8 cellular contexts compared by ENCODE assay signal in genomic region chr10:104350146-104350635, GRCh38. TPM values are rescaled to one million over a fixed set of nuclear protein-coding genes. Genes with fewer than 3 reads are reported as not detected.
DNase-seq lines count a peak whose midpoint lies in the region; TF ChIP-seq lines count a peak whose summit lies in the region.

No MANE protein-coding gene starts in this region.

- H3K27ac Mint-ChIP-seq in osteocyte (ENCODE audit: unreplicated experiment), result no peak overlapping the region

- no peaks in the 10 kb centered on the region for H3K4me1 Mint-ChIP-seq in osteocyte (ENCODE audit: unreplicated experiment)

- no peaks in the 10 kb centered on the region for H3K27me3 ChIP-seq in MM.1S (replicated peaks; ENCODE audit: insufficient read depth, low read length)
- no peaks in the 10 kb centered on the region for H3K27me3 ChIP-seq in SU-DHL-6 (ENCODE audit: low read length)

- peaks cover 15% of the 10 kb centered on the region for H3F3A ChIP-seq in MM.1S (ENCODE audit: insufficient read depth, low read length)
- no peaks in the 10 kb centered on the region for H3F3A ChIP-seq in SU-DHL-6 (ENCODE audit: insufficient read depth)

- TF ChIP-seq CTCF in 22Rv1 (IDR thresholded peaks at IDR 0.05), result peak; percentile 77
- TF ChIP-seq CTCF in HEK293 (tag by site-specific recombination; IDR thresholded peaks at IDR 0.05), result peak; percentile 71
- peak; percentile 70 for TF ChIP-seq CTCF in MM.1S (IDR thresholded peaks at IDR 0.05; ENCODE audit: low read length)
- TF ChIP-seq CTCF in SU-DHL-6 (IDR thresholded peaks at IDR 0.05; ENCODE audit: insufficient read depth, low read length, poor library complexity, severe bottlenecking), result peak; percentile 13
- peak; percentile 59 for TF ChIP-seq CTCF in fibroblast of pulmonary artery (IDR thresholded peaks at IDR 0.05; ENCODE audit: low read length, missing control alignments)
- peak; percentile 78 for TF ChIP-seq CTCF in osteocyte (IDR thresholded peaks at IDR 0.05)

- H3K4me2 ChIP-seq in MM.1S (ENCODE audit: low read depth, low read length) (peak overlapping the region; percentile 81), SU-DHL-6 (ENCODE audit: low read depth, low read length, poor library complexity, severe bottlenecking) (peak overlapping the region; percentile 23)

- H3K79me2 ChIP-seq in MM.1S (ENCODE audit: low read length) (no peaks in the 10 kb centered on the region), SU-DHL-6 (ENCODE audit: insufficient read depth, low read length) (no peaks in the 10 kb centered on the region)

- POLR2A ChIA-PET in HEK293 (lab: Yijun Ruan, JAX), result interaction anchor here (1.2 kb wide), 1 partner anchor 12 kb away, joined by 3 read pairs; the partner anchor contains the start of gene ITPRIP

- peaks cover 10% of the 10 kb centered on the region for H3K27me3 Mint-ChIP-seq in osteocyte (ENCODE audit: unreplicated experiment)

- CTCF ChIA-PET in HEK293 (lab: Yijun Ruan, JAX), result interaction anchor here (0.5 to 13.7 kb wide), 26 partner anchors 9 to 439 kb away, joined by 3 to 289 read pairs (median 6); partner anchors contain the start of gene ITPRIP

- H3K4me3 ChIP-seq in HEK293 (ENCODE audit: low read depth, low read length) (no peak overlapping the region), MM.1S (ENCODE audit: low read length) (peak overlapping the region; percentile 31; the same call in 1 of the 2 replicates), SU-DHL-6 (ENCODE audit: insufficient read depth, low read length, poor library complexity, severe bottlenecking) (no peak overlapping the region), fibroblast of pulmonary artery (replicated peaks; ENCODE audit: low read depth, low read length) (peak overlapping the region; percentile 26)

- no peaks in the 10 kb centered on the region for H3K36me3 Mint-ChIP-seq in osteocyte (ENCODE audit: unreplicated experiment)

- H3K27ac ChIP-seq in 22Rv1, result no peak overlapping the region
- H3K27ac ChIP-seq in HEK293 (ENCODE audit: extremely low read depth, low read depth, low read length), result no peak overlapping the region
- H3K27ac ChIP-seq in MM.1S (ENCODE audit: low read length), result peak overlapping the region; percentile 54; the same call in 1 of the 2 replicates
- H3K27ac ChIP-seq in SU-DHL-6 (ENCODE audit: low read depth, low read length), result no peak overlapping the region

- peak; percentile 63 for DNase-seq in GM03348 (ENCODE audit: low spot score)
- peak; percentile 80 for DNase-seq in MM.1S
- peak; percentile 86 for DNase-seq in fibroblast of pulmonary artery (ENCODE audit: low read depth)
- no peak for DNase-seq in osteocyte (ENCODE audit: extremely low spot score, unreplicated experiment)
- DNase-seq in GM19240 (ENCODE audit: insufficient read length, low spot score), result no peak

- no peaks in the 10 kb centered on the region for H3K36me3 ChIP-seq in HEK293 (ENCODE audit: control insufficient read depth in 2 of 2, insufficient read depth in 1 of 2, low read length in 2 of 2)
- no peaks in the 10 kb centered on the region for H3K36me3 ChIP-seq in MM.1S (replicated peaks; ENCODE audit: insufficient read depth, low read length)
- no peaks in the 10 kb centered on the region for H3K36me3 ChIP-seq in SU-DHL-6 (ENCODE audit: low read length)

- H2AFZ ChIP-seq in MM.1S (ENCODE audit: low read length), result peak overlapping the region; percentile 37
- no peak overlapping the region for H2AFZ ChIP-seq in SU-DHL-6 (ENCODE audit: low read depth, low read length, severe bottlenecking)

- H3K9ac ChIP-seq in MM.1S (ENCODE audit: low read length), result peak overlapping the region; percentile 25; the same call in 1 of the 2 replicates
- H3K9ac ChIP-seq in SU-DHL-6 (ENCODE audit: low read length), result no peak overlapping the region

- H3K9me3 Mint-ChIP-seq in osteocyte (ENCODE audit: unreplicated experiment), result no peaks in the 10 kb centered on the region

- H3K9me3 ChIP-seq in HEK293 (ENCODE audit: control insufficient read depth, insufficient read depth, low read depth, low read length) (no peaks in the 10 kb centered on the region), MM.1S (replicated peaks; ENCODE audit: insufficient read depth, low read length) (no peaks in the 10 kb centered on the region), SU-DHL-6 (ENCODE audit: insufficient read depth, low read length) (no peaks in the 10 kb centered on the region)

- peaks cover 4% of the 10 kb centered on the region; the same call in 1 of the 2 replicates for H3K4me1 ChIP-seq in HEK293 (ENCODE audit: control insufficient read depth, insufficient read depth, low read length)
- peaks cover 23% of the 10 kb centered on the region for H3K4me1 ChIP-seq in MM.1S (ENCODE audit: low read length)

- H3K4me3 Mint-ChIP-seq in osteocyte (ENCODE audit: unreplicated experiment), result no peak overlapping the region

- H3K9me2 ChIP-seq in MM.1S (replicated peaks; ENCODE audit: insufficient read depth, low read length) (no peaks in the 10 kb centered on the region), SU-DHL-6 (replicated peaks; ENCODE audit: insufficient read depth, low read length) (no peaks in the 10 kb centered on the region)

- no peaks in the 10 kb centered on the region for H4K20me1 ChIP-seq in MM.1S (ENCODE audit: insufficient read depth, low read length)
- H4K20me1 ChIP-seq in SU-DHL-6 (ENCODE audit: low read depth, low read length), result no peaks in the 10 kb centered on the region

TF ChIP-seq in HEK293, 187 proteins besides CTCF, POLR2A, EP300 and RAD21:
- TF ChIP-seq ZNF112 (tag by site-specific recombination; IDR thresholded peaks at IDR 0.05) (no peak), ZNF2 (tag by site-specific recombination; IDR thresholded peaks at IDR 0.05) (peak; percentile 31; the same call in 1 of the 2 replicates), KLF9 (tag by site-specific recombination; IDR thresholded peaks at IDR 0.05; ENCODE audit: low read depth) (peak; percentile 40; the same call in 1 of the 2 replicates), ZNF664 (tag by site-specific recombination; IDR thresholded peaks at IDR 0.05) (peak; percentile 100), ZBTB20 (tag by site-specific recombination; IDR thresholded peaks at IDR 0.05) (0 out of 2 replicates have a peak, but pooled peaks have one; percentile 1), ZNF366 (tag by site-specific recombination; conservative IDR thresholded peaks at IDR 0.05) (peak; percentile 67; the same call in 1 of the 2 replicates), ZNF654 (tag by site-specific recombination; IDR thresholded peaks at IDR 0.05; ENCODE audit: low read depth) (peak; percentile 97), SETDB1 (IDR thresholded peaks at IDR 0.05; ENCODE audit: insufficient read length, low read length) (no peak), ZNF449 (tag by site-specific recombination; IDR thresholded peaks at IDR 0.05) (0 out of 2 replicates have a peak, but pooled peaks have one; percentile 14), ZNF660 (tag by site-specific recombination; IDR thresholded peaks at IDR 0.05) (peak; percentile 75), ZNF707 (tag by site-specific recombination; IDR thresholded peaks at IDR 0.05) (no peak), KLF10 (tag by site-specific recombination; IDR thresholded peaks at IDR 0.05) (peak; percentile 53; the same call in 1 of the 2 replicates)
- TF ChIP-seq, protein P1, sequence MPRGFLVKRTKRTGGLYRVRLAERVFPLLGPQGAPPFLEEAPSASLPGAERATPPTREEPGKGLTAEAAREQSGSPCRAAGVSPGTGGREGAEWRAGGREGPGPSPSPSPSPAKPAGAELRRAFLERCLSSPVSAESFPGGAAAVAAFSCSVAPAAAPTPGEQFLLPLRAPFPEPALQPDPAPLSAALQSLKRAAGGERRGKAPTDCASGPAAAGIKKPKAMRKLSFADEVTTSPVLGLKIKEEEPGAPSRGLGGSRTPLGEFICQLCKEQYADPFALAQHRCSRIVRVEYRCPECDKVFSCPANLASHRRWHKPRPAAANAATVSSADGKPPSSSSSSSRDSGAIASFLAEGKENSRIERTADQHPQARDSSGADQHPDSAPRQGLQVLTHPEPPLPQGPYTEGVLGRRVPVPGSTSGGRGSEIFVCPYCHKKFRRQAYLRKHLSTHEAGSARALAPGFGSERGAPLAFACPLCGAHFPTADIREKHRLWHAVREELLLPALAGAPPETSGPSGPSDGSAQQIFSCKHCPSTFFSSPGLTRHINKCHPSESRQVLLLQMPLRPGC (tag by site-specific recombination; IDR thresholded peaks at IDR 0.05), result 0 out of 2 replicates have a peak, but pooled peaks have one; percentile 12

RNA-seq across cellular contexts. Expression of gene CFAP58, which starts 3.4 kb away (rescaled TPM):
- total RNA-seq in osteocyte, result 0.16 and 0.29 TPM in 2 replicates

RNA-seq across cellular contexts. Expression of gene ITPRIP, which starts 11.9 kb away (rescaled TPM):
- 15.5 and 17.5 TPM in 2 replicates for total RNA-seq in osteocyte

Comparison
In these comparisons a context has a peak if more than half of its experiments do, and no peak if none do; other contexts are left out.
1. CTCF ChIP-seq: peak in every context shown above with its lines; median percentile 78 in osteocyte; 77 in 22Rv1; 71 in HEK293; 70 in MM.1S; 59 in fibroblast of pulmonary artery; 13 in SU-DHL-6.
2. DNase-seq: peak in GM03348 (single experiment), MM.1S (single experiment) and fibroblast of pulmonary artery (single experiment); none in osteocyte (single experiment) and GM19240 (single experiment).
3. H3K4me3 ChIP-seq: peak in MM.1S (single experiment) and fibroblast of pulmonary artery (single experiment); none in HEK293 (single experiment) and SU-DHL-6 (single experiment).